Comparison of ENCODE assay signal across 8 cellular contexts in the genomic region with DNA sequence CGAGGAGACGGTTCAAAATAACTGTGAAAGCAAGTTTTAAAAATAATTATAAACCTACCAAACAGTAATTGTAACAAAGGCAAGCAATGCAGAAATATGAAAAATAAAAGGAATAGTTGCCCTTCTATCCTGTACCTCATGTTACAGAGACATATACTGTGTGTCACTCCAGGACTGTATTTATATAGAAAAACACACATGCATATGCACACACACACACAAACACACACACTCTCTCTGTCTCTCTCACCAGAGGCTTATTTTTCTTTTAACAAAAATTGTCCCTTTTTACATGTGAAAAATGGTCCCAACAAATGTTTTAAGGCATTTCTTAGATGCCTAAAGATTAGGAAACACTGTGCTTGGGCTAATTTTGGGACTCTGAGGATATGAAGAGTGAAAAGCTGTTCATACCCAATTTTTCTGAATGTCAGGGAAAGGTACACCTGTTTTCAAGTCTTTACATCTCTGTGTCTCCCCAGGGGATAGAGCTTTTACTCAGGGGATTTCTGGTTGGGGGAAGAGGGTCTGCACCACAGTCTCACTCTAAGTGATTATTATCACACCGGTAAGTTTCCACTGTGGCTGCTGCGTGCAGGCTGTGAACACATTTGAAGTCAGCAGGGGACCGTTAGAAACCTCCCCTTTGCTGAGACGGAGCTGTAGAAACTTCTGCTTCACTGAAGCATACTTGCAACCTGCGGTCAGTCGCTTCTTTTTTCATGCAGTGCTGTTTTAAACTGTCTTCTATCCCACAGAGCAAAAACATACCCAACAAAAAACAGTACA. TPM values are rescaled to one million over a fixed set of nuclear protein-coding genes. Genes with fewer than 3 reads are reported as not detected.
DNase-seq lines count a peak whose midpoint lies in the region; ATAC-seq, FAIRE-seq and TF ChIP-seq lines count a peak whose summit lies in the region.

No MANE protein-coding gene starts in this region.

- peak overlapping the region; percentile 86 for H3K27ac ChIP-seq in KMS-11

- H3K36me3 ChIP-seq in KMS-11 (ENCODE audit: insufficient read depth) (no peaks in the 10 kb centered on the region), neuron (ENCODE audit: insufficient read depth, low read length) (no peaks in the 10 kb centered on the region)

- H3K36me3 Mint-ChIP-seq in activated T-cell treated with anti-CD3 and anti-CD28 coated beads, Interleukin-2, amount 50 U/mL, for 4 hours (ENCODE audit: insufficient read depth) = no peaks in the 10 kb centered on the region

- H3K4me1 Mint-ChIP-seq in activated T-cell treated with anti-CD3 and anti-CD28 coated beads, Interleukin-2, amount 50 U/mL, for 4 hours (ENCODE audit: low read depth) = peaks cover 22% of the 10 kb centered on the region

- no peaks in the 10 kb centered on the region for H4K20me1 ChIP-seq in KMS-11 (ENCODE audit: insufficient read depth)

- H3K9me3 Mint-ChIP-seq in activated T-cell treated with anti-CD3 and anti-CD28 coated beads, Interleukin-2, amount 50 U/mL, for 4 hours = no peaks in the 10 kb centered on the region

- H3K27me3 ChIP-seq in KMS-11 (ENCODE audit: insufficient read depth, low read depth) = no peaks in the 10 kb centered on the region
- no peaks in the 10 kb centered on the region for H3K27me3 ChIP-seq in neuron (ENCODE audit: insufficient read depth, low read length)

- peak; percentile 94 for ATAC-seq in GM21717 (IDR thresholded peaks at IDR 0.05; ENCODE audit: unreplicated experiment)
- ATAC-seq in activated T-cell treated with anti-CD3 and anti-CD28 coated beads, Interleukin-2, amount 50 U/mL, for 4 hours = peak; percentile 78 to 82

- H3K4me3 Mint-ChIP-seq in activated T-cell treated with anti-CD3 and anti-CD28 coated beads, Interleukin-2, amount 50 U/mL, for 4 hours = no peak overlapping the region

- peak overlapping the region; percentile 59 for H3K4me2 ChIP-seq in KMS-11

- H3K4me3 ChIP-seq in KMS-11 (IDR thresholded peaks at IDR 0.05; ENCODE audit: insufficient read depth, low read depth, low read length) (no peak overlapping the region), neuron (ENCODE audit: low read length) (no peak overlapping the region)

- peak; percentile 99 for FAIRE-seq in GM12891 (lab: Jason Lieb, UNC)

- H3K4me1 ChIP-seq in KMS-11 (ENCODE audit: low read depth, poor library complexity, severe bottlenecking) (peaks cover 82% of the 10 kb centered on the region), neuron (ENCODE audit: insufficient read depth, low read length) (peaks cover 24% of the 10 kb centered on the region)

- H3K79me2 ChIP-seq in KMS-11 (ENCODE audit: insufficient read depth, low read depth) = no peaks in the 10 kb centered on the region

- peaks cover 12% of the 10 kb centered on the region for H3K27me3 Mint-ChIP-seq in activated T-cell treated with anti-CD3 and anti-CD28 coated beads, Interleukin-2, amount 50 U/mL, for 4 hours (ENCODE audit: low read depth)

- DNase-seq in GM12891 (ENCODE audit: insufficient read length, low spot score) (no peak), NCI-H748 treated with DMSO at 0.1 percent for 48 hours (lab: John Stamatoyannopoulos, UW) (no peak), NCI-H345 (lab: John Stamatoyannopoulos, UW) (no peak)
- peak; percentile 16 for DNase-seq in activated T-cell treated with anti-CD3 and anti-CD28 coated beads, Interleukin-2, amount 50 U/mL, for 4 hours
- no peak for DNase-seq in stimulated activated naive CD4-positive, alpha-beta T cell treated with Interleukin-2 at 50 U/mL for 16 hours (lab: John Stamatoyannopoulos, UW)

- TF ChIP-seq POLR2A in GM12891 (IDR thresholded peaks at IDR 0.05; ENCODE audit: low read depth, low read length) = peak; percentile 70

- TF ChIP-seq CTCF in KMS-11 (conservative IDR thresholded peaks at IDR 0.05; ENCODE audit: low read depth, low read length) = no peak

- H3K9ac ChIP-seq in KMS-11 = peak overlapping the region; percentile 12; the same call in 1 of the 2 replicates

- H3K9me3 ChIP-seq in neuron (ENCODE audit: low read length) = no peaks in the 10 kb centered on the region

- H2AFZ ChIP-seq in KMS-11 (ENCODE audit: low read depth) = peak overlapping the region; percentile 12; the same call in 1 of the 2 replicates
- peak overlapping the region; percentile 6 for H2AFZ ChIP-seq in neuron (ENCODE audit: low read depth, low read length)

TF ChIP-seq in GM12891, 5 proteins besides CTCF, POLR2A, EP300 and RAD21:
- TF ChIP-seq TAF1 (IDR thresholded peaks at IDR 0.05; ENCODE audit: low read depth, low read length) (peak; percentile 57; the same call in 1 of the 2 replicates), POLR2AphosphoS5 (IDR thresholded peaks at IDR 0.05; ENCODE audit: low read depth, low read length) (peak; percentile 89), SPI1 (IDR thresholded peaks at IDR 0.05; ENCODE audit: low read depth, low read length) (no peak; the same call in 1 of the 2 replicates), POU2F2 (IDR thresholded peaks at IDR 0.05; ENCODE audit: low read depth, low read length) (peak; percentile 82), PAX5 (IDR thresholded peaks at IDR 0.05; ENCODE audit: insufficient read depth, low read length, severe bottlenecking) (peak; percentile 85)

RNA-seq across cellular contexts. Expression of gene SPAG16, which starts 51.4 kb away (rescaled TPM):
- polyA plus RNA-seq in GM12891 (2012; ENCODE audit: low read depth, missing spikeins) = 13.0 TPM
- total RNA-seq in activated T-cell treated with anti-CD3 and anti-CD28 coated beads, Interleukin-2, amount 50 U/mL, for 4 hours = 1 to 10 TPM; 5.4 to 5.7 (median 5.5) TPM
